19 cellular contexts compared by ENCODE assay signal in genomic region chr7:48161407-48162125, GRCh38. TPM values are rescaled to one million over a fixed set of nuclear protein-coding genes. Genes with fewer than 3 reads are reported as not detected.
"Had no signal": no experiment of that assay in that cellular context is flagged by ENCODE, and none has a peak within 500 bp of the region (broad histone marks: within the 10 kb centered on the region; RNA-seq: fewer than 3 reads in every experiment).

No MANE protein-coding gene starts in this region.

- H3K36me3 ChIP-seq: esophagus muscularis mucosa, neural progenitor cell, spleen, thoracic aorta had no signal

- H3K27me3 ChIP-seq: esophagus muscularis mucosa, neural progenitor cell, spleen had no signal

- H2AFZ ChIP-seq: neural progenitor cell had no signal

- H3K4me3 ChIP-seq: coronary artery, esophagus muscularis mucosa, neural progenitor cell, spleen, thoracic aorta had no signal

- DNase-seq: activated CD4-positive, alpha-beta T cell treated with anti-CD3 and anti-CD28 coated beads for 48 hours; activated CD8-positive, alpha-beta memory T cell treated with anti-CD3 and anti-CD28 coated beads, Interleukin-2, amount 10 ng/mL, durations not matched to agents 7 days and 5 days; activated CD8-positive, alpha-beta T cell treated with anti-CD3 and anti-CD28 coated beads for 36 hours; activated T-cell treated with anti-CD3 and anti-CD28 coated beads for 4 hours; aorta; foreskin keratinocyte; left ventricle myocardium superior; mammary epithelial cell; naive thymus-derived CD8-positive, alpha-beta T cell; spleen; stimulated activated CD4-positive, alpha-beta T cell treated with anti-CD3 and anti-CD28 coated beads, Interleukin-4, amount 100 ng/mL, for 24 hours; stimulated activated naive CD4-positive, alpha-beta T cell treated with Interleukin-2 at 50 U/mL for 16 hours; T-helper 17 cell had no signal

- ATAC-seq: activated CD8-positive, alpha-beta memory T cell treated with anti-CD3 and anti-CD28 coated beads, Interleukin-2, amount 10 ng/mL, durations not matched to agents 7 days and 5 days; activated CD8-positive, alpha-beta T cell treated with anti-CD3 and anti-CD28 coated beads for 36 hours; foreskin keratinocyte; left ventricle myocardium superior; naive thymus-derived CD8-positive, alpha-beta T cell; T-helper 17 cell had no signal

- H3K4me1 ChIP-seq: esophagus muscularis mucosa, foreskin keratinocyte, spleen had no signal

- H3K4me2 ChIP-seq: neural progenitor cell had no signal

- H3K27ac ChIP-seq: coronary artery, esophagus muscularis mucosa, foreskin keratinocyte, neural progenitor cell, spleen, thoracic aorta had no signal

- H3K9ac ChIP-seq: neural progenitor cell had no signal

- H3K9me3 ChIP-seq: thoracic aorta had no signal

RNA-seq across cellular contexts. Expression of gene ABCA13, which starts 9.7 kb away (rescaled TPM):
- total RNA-seq: activated CD8-positive, alpha-beta T cell treated with anti-CD3 and anti-CD28 coated beads for 36 hours; activated naive CD4-positive, alpha-beta T cell treated with anti-CD3 and anti-CD28 coated beads, Interleukin-2, amount 50 U/mL, for 72 hours; activated T-helper 1 cell treated with anti-CD3 and anti-CD28 coated beads, Interleukin-12 subunit alpha, Interleukin-12 subunit beta, Interleukin-2, Interleukin-4 antibody, amounts not matched to agents 30 ng/mL and 10 ng/mL and 1 ng/mL, durations not matched to agents 14 hours and 24 hours and 36 hours; naive thymus-derived CD8-positive, alpha-beta T cell; T-helper 17 cell; thoracic aorta had no signal
- polyA plus RNA-seq: aorta; naive thymus-derived CD8-positive, alpha-beta T cell had no signal
